ENCODE assay signal across 8 cellular contexts in genomic region chr15:68817304-68818087, GRCh38. TPM values are rescaled to one million over a fixed set of nuclear protein-coding genes. Genes with fewer than 3 reads are reported as not detected.
A peak's percentile ranks its signal among the peaks of the same experiment; 100 is the strongest.
DNase-seq lines count a peak whose midpoint lies in the region; ATAC-seq and TF ChIP-seq lines count a peak whose summit lies in the region.

No MANE protein-coding gene starts in this region.

- peaks cover 6% of the 10 kb centered on the region; the same call in 1 of the 2 replicates for H3K4me1 ChIP-seq in H9 (ENCODE audit: insufficient read depth, low read length)
- H3K4me1 ChIP-seq in right lobe of liver = peaks cover 0 to 26% (median 7%) of the 10 kb centered on the region in 4 donors

- H3K23me2 ChIP-seq in H9 (ENCODE audit: insufficient read length, low read depth, low read length, poor library complexity, severe bottlenecking) = peaks cover 18% of the 10 kb centered on the region

- H3K36me3 Mint-ChIP-seq in H9 (ENCODE audit: insufficient read depth in 1 of 3, low read depth in 3 of 3) = peaks cover 8 to 30% (median 14%) of the 10 kb centered on the region in 3 experiments; a peak in 6 of 7 replicates

- H3K79me1 ChIP-seq in H9 (ENCODE audit: insufficient read depth, low read depth, low read length, poor library complexity, severe bottlenecking) = peaks cover 8% of the 10 kb centered on the region

- H3T11ph ChIP-seq in H9 (ENCODE audit: low read length) = no peak overlapping the region

- TF ChIP-seq CTCF in H9 (conservative IDR thresholded peaks at IDR 0.05) (no peak), right lobe of liver (IDR thresholded peaks at IDR 0.05) (no peak)

- ATAC-seq in right lobe of liver (peak; percentile 29 to 46 (median 44)), GM19467 (IDR thresholded peaks at IDR 0.05; ENCODE audit: unreplicated experiment) (no peak)

- peak; percentile 27 for DNase-seq in DMS153 treated with DMSO at 0.1 percent for 48 hours (lab: John Stamatoyannopoulos, UW; ENCODE audit: unreplicated experiment)
- DNase-seq in H9 = no peak
- DNase-seq in NCI-H2196 treated with DMSO at 0.1 percent for 48 hours (lab: John Stamatoyannopoulos, UW; ENCODE audit: unreplicated experiment) = peak; percentile 48
- peak; percentile 69 for DNase-seq in activated CD4-positive, alpha-beta T cell treated with anti-CD3 and anti-CD28 coated beads, Interleukin-2, amount 50 U/mL, for 1 hour
- peak; percentile 46 for DNase-seq in dedifferentiated amniotic fluid mesenchymal stem cell (ENCODE audit: extremely low spot score)
- peak; percentile 70 to 79 (median 71) for DNase-seq in right lobe of liver
- peak; percentile 70 to 72 for DNase-seq in stimulated activated CD4-positive, alpha-beta T cell treated with anti-CD3 and anti-CD28 coated beads, Interleukin-4, amount 100 ng/mL, for 4 hours

- H2BK120ac ChIP-seq in H9 (ENCODE audit: low read depth, low read length, poor library complexity, severe bottlenecking) = peak overlapping the region; percentile 97

- intact Hi-C loops in right lobe of liver (cut with DNase I) = no loop called here

- H3K23ac ChIP-seq in H9 (ENCODE audit: insufficient read length, low read depth, low read length) = no peak overlapping the region

- H3K4me1 Mint-ChIP-seq in H9 = peaks cover 52% of the 10 kb centered on the region in 2 experiments

- no peak overlapping the region for H4K8ac ChIP-seq in H9 (replicated peaks; ENCODE audit: insufficient read length, low read depth, low read length)

- H3K27ac ChIP-seq in H9 (ENCODE audit: insufficient read length, low read depth, low read length) (no peak overlapping the region), right lobe of liver (peak overlapping the region; percentile 97 to 100 (median 99))

- H3K4ac ChIP-seq in H9 (ENCODE audit: low read depth, low read length) = no peak overlapping the region; the same call in 1 of the 2 replicates

- H3K27me3 ChIP-seq in H9 (ENCODE audit: insufficient read depth, low read length) (peaks cover 9% of the 10 kb centered on the region; the same call in 1 of the 2 replicates), right lobe of liver (no peaks in the 10 kb centered on the region)

- H3K9ac ChIP-seq in H9 (ENCODE audit: extremely low read depth, insufficient read length, low read length) = peak overlapping the region; percentile 77

- H3K14ac ChIP-seq in H9 (ENCODE audit: insufficient read depth, low read length) = peak overlapping the region; percentile 95

- no peak overlapping the region for H2BK12ac ChIP-seq in H9 (ENCODE audit: insufficient read length, low read depth, low read length)

- H4K5ac ChIP-seq in H9 (ENCODE audit: insufficient read length, low read depth, low read length) = no peak overlapping the region

- no peak for TF ChIP-seq POLR2A in right lobe of liver (IDR thresholded peaks at IDR 0.05)

- H2AK5ac ChIP-seq in H9 (ENCODE audit: insufficient read length, low read length) = no peak overlapping the region

- H2BK20ac ChIP-seq in H9 (ENCODE audit: low read depth, low read length, poor library complexity, severe bottlenecking) = no peak overlapping the region

- H2BK5ac ChIP-seq in H9 (ENCODE audit: insufficient read length, low read length) = no peak overlapping the region

- H3K79me2 ChIP-seq in H9 (ENCODE audit: insufficient read depth, low read length) = peaks cover 41% of the 10 kb centered on the region; the same call in 1 of the 2 replicates

- no CpG with 5 or more reads among the region's 64 CpGs for WGBS in H9 (ENCODE audit: extremely low coverage, insufficient read length, low lambda C conversion rate)
- WGBS in right lobe of liver (ENCODE audit: insufficient coverage, low coverage, low lambda C conversion rate, missing lambda C conversion rate) = under 1% methylated on average over 22 of the region's 64 CpGs

- no peaks in the 10 kb centered on the region for H3K36me3 ChIP-seq in right lobe of liver

- H3K27ac Mint-ChIP-seq in H9 = peak overlapping the region; percentile 92 to 97 (median 97)

- no peak overlapping the region for H3K56ac ChIP-seq in H9 (ENCODE audit: insufficient read length, low read depth, low read length)

- no peak overlapping the region for H2BK15ac ChIP-seq in H9 (ENCODE audit: low read depth, low read length)

- peak overlapping the region; percentile 84 for H3K18ac ChIP-seq in H9 (ENCODE audit: insufficient read length, low read depth, low read length)

- H3K27me3 Mint-ChIP-seq in H9 (ENCODE audit: low read depth) = peaks cover 12% of the 10 kb centered on the region

- H3K4me2 ChIP-seq in H9 (ENCODE audit: insufficient read depth, insufficient read length, low read length) = peak overlapping the region; percentile 98

- no peak overlapping the region for H4K91ac ChIP-seq in H9 (ENCODE audit: insufficient read length, low read depth, low read length)

- peak overlapping the region; percentile 84 to 94 (median 85) for H3K4me3 ChIP-seq in right lobe of liver

- H3K9me3 Mint-ChIP-seq in H9 = no peaks in the 10 kb centered on the region

- peaks cover 7% of the 10 kb centered on the region for H4K20me1 ChIP-seq in H9 (ENCODE audit: control insufficient read depth, insufficient read depth, insufficient read length)

- H3K4me3 Mint-ChIP-seq in H9 = peak overlapping the region; percentile 94 to 99

- no peak overlapping the region for H2AFZ ChIP-seq in H9 (ENCODE audit: low read length)

- H3K9me3 ChIP-seq in H9 (ENCODE audit: control insufficient read depth, low read depth, low read length) (no peaks in the 10 kb centered on the region), right lobe of liver (no peaks in the 10 kb centered on the region)

RNA-seq across cellular contexts. Expression of gene ANP32A, which starts 3.2 kb away (rescaled TPM):
- total RNA-seq in H9 (2021) (318 and 322 TPM in 2 replicates), right lobe of liver (10 to 100 TPM; 39.9 to 66.6 (median 49.0) TPM)
